In genomic region chr10:48552946-48553564, GRCh38 we compare ENCODE assay signal across 17 cellular contexts. TPM values are rescaled to one million over a fixed set of nuclear protein-coding genes. Genes with fewer than 3 reads are reported as not detected.
DNase-seq lines count a peak whose midpoint lies in the region; ATAC-seq lines count a peak whose summit lies in the region.
"Had no signal": no experiment of that assay in that cellular context is flagged by ENCODE, and none has a peak within 500 bp of the region (broad histone marks: within the 10 kb centered on the region; RNA-seq: fewer than 3 reads in every experiment).

No MANE protein-coding gene starts in this region.

- H3K23ac ChIP-seq in mesenchymal stem cell (ENCODE audit: low read length in 2 of 2) (no peak overlapping the region), mesendoderm (ENCODE audit: low read length) (no peak overlapping the region)

- H2AK5ac ChIP-seq in mesenchymal stem cell (ENCODE audit: low read length, severe bottlenecking) (no peak overlapping the region), mesendoderm (ENCODE audit: low read length) (no peak overlapping the region)

- peaks cover 2% of the 10 kb centered on the region for H3K4me1 ChIP-seq in mesenchymal stem cell (ENCODE audit: control insufficient read depth, insufficient read depth, low read depth, low read length)
- no peaks in the 10 kb centered on the region for H3K4me1 ChIP-seq in mesendoderm (ENCODE audit: control insufficient read depth, low read depth, low read length)

- no peak overlapping the region for H3K4me3 ChIP-seq in H7 (ENCODE audit: insufficient read depth, low read depth, low read length)
- no peak overlapping the region for H3K4me3 ChIP-seq in mesenchymal stem cell (ENCODE audit: insufficient read depth in 1 of 2, low read depth in 1 of 2, low read length in 2 of 2)
- no peak overlapping the region for H3K4me3 ChIP-seq in mesendoderm (ENCODE audit: low read length)

- no peak overlapping the region for H3K27ac ChIP-seq in mesenchymal stem cell (ENCODE audit: low read length, poor library complexity, severe bottlenecking)
- H3K27ac ChIP-seq in substantia nigra (ENCODE audit: low read depth, low read length, poor library complexity, severe bottlenecking): peak overlapping the region; percentile 77
- no peak overlapping the region for H3K27ac ChIP-seq in mesendoderm (ENCODE audit: low read depth, low read length)

- H2BK120ac ChIP-seq in mesenchymal stem cell (ENCODE audit: low read depth, low read length) (no peak overlapping the region), mesendoderm (ENCODE audit: low read depth, low read length) (no peak overlapping the region)

- peak; percentile 62 for DNase-seq in H7
- DNase-seq in activated CD8-positive, alpha-beta memory T cell treated with anti-CD3 and anti-CD28 coated beads, Interleukin-2, amount 50 U/mL, for 48 hours: peak; percentile 34
- no peak for DNase-seq in mesenchymal stem cell
- no peak for DNase-seq in substantia nigra (lab: John Stamatoyannopoulos, UW)
- DNase-seq in GM03348 (ENCODE audit: low spot score): no peak
- no peak for DNase-seq in mesendoderm
- DNase-seq: DND-41, Kasumi-1, NCI-H1092, NCI-H1436, NCI-H187 treated with DMSO at 0.1 percent for 48 hours, NCI-H2107, NCI-H446 treated with DMSO at 0.1 percent for 48 hours, NCI-H526 treated with DMSO at 0.1 percent for 48 hours, SHP77 had no signal

- ATAC-seq in GM21576 (IDR thresholded peaks at IDR 0.05; ENCODE audit: unreplicated experiment): no peak
- ATAC-seq: CD8-positive, alpha-beta T cell had no signal

- H3K9me3 ChIP-seq in mesenchymal stem cell (ENCODE audit: control insufficient read depth, low read length): no peaks in the 10 kb centered on the region

- H3K36me3 ChIP-seq in H7 (replicated peaks; ENCODE audit: control insufficient read depth, insufficient read depth, low read length) (no peaks in the 10 kb centered on the region), mesenchymal stem cell (ENCODE audit: control insufficient read depth in 1 of 2, insufficient read depth in 2 of 2, low read depth in 1 of 2, low read length in 2 of 2) (peaks cover 26 to 96% of the 10 kb centered on the region in 2 experiments), mesendoderm (ENCODE audit: control insufficient read depth, insufficient read depth, low read length) (no peaks in the 10 kb centered on the region)

- H3K4ac ChIP-seq in mesenchymal stem cell (ENCODE audit: low read depth in 1 of 2, low read length in 2 of 2) (no peak overlapping the region), mesendoderm (ENCODE audit: low read depth, low read length) (no peak overlapping the region)

- H4K8ac ChIP-seq in mesenchymal stem cell (ENCODE audit: low read length) (no peak overlapping the region), mesendoderm (ENCODE audit: low read depth, low read length) (no peak overlapping the region)

- no peak overlapping the region for H3K56ac ChIP-seq in mesendoderm (ENCODE audit: low read length)

- H2BK15ac ChIP-seq in mesenchymal stem cell (ENCODE audit: low read depth, poor library complexity, severe bottlenecking): no peak overlapping the region
- no peak overlapping the region for H2BK15ac ChIP-seq in mesendoderm (replicated peaks; ENCODE audit: low read depth)

- H4K91ac ChIP-seq in mesenchymal stem cell (ENCODE audit: low read length): no peak overlapping the region

- H4K5ac ChIP-seq in mesendoderm (ENCODE audit: low read length): no peak overlapping the region

- H3K79me1 ChIP-seq in mesenchymal stem cell (replicated peaks; ENCODE audit: low read length, poor library complexity, severe bottlenecking): peaks cover 10% of the 10 kb centered on the region
- no peaks in the 10 kb centered on the region for H3K79me1 ChIP-seq in mesendoderm (ENCODE audit: low read length)

- 94% methylated on average over 12 of the region's 13 CpGs for WGBS in mesenchymal stem cell
- no CpG with 5 or more reads among the region's 13 CpGs for WGBS in mesendoderm (ENCODE audit: extremely low coverage, insufficient coverage, low lambda C conversion rate)

- H3K27me3 ChIP-seq in H7 (ENCODE audit: control insufficient read depth, insufficient read depth, low read length) (no peaks in the 10 kb centered on the region), mesenchymal stem cell (ENCODE audit: control insufficient read depth in 1 of 2, insufficient read depth in 1 of 2, low read length in 2 of 2) (no peaks in the 10 kb centered on the region), mesendoderm (ENCODE audit: insufficient read depth, low read length, poor library complexity) (no peaks in the 10 kb centered on the region)

- H2BK5ac ChIP-seq in mesenchymal stem cell (ENCODE audit: low read depth, low read length, poor library complexity, severe bottlenecking): no peak overlapping the region
- no peak overlapping the region for H2BK5ac ChIP-seq in mesendoderm (ENCODE audit: low read length)

- no peak overlapping the region for H2BK12ac ChIP-seq in mesenchymal stem cell (ENCODE audit: low read length in 2 of 2)

- H3K79me2 ChIP-seq in mesendoderm (ENCODE audit: control insufficient read depth, insufficient read depth, low read length): no peaks in the 10 kb centered on the region

- no peak overlapping the region for H2AFZ ChIP-seq in mesenchymal stem cell (ENCODE audit: low read depth, low read length)

- H3K14ac ChIP-seq in mesenchymal stem cell (ENCODE audit: low read length in 2 of 2): no peak overlapping the region

- H3K4me2 ChIP-seq in mesenchymal stem cell (ENCODE audit: low read length, poor library complexity, severe bottlenecking) (no peak overlapping the region), mesendoderm (ENCODE audit: low read length) (no peak overlapping the region)

- H3K18ac ChIP-seq in mesenchymal stem cell (ENCODE audit: low read depth in 1 of 2, low read length in 2 of 2): no peak overlapping the region
- H3K18ac ChIP-seq in mesendoderm (ENCODE audit: low read length): no peak overlapping the region

- peak overlapping the region; percentile 18 for H3K9ac ChIP-seq in mesenchymal stem cell (ENCODE audit: low read length)
- no peak overlapping the region for H3K9ac ChIP-seq in mesendoderm (ENCODE audit: low read length)

RNA-seq across cellular contexts. Expression of gene ARHGAP22, which starts 51.8 kb away (rescaled TPM):
- total RNA-seq in H7 (2014; rRNA removed; shearing (Covaris generic)): 5.4 and 9.1 TPM in 2 replicates
- polyA plus RNA-seq in mesenchymal stem cell (2013, experiment 1 of 2): 14.3 TPM
- 14.4 TPM for polyA plus RNA-seq in mesenchymal stem cell (2013, experiment 2 of 2)
- 3.6 TPM for polyA plus RNA-seq in mesendoderm (2013, experiment 1 of 2)
- polyA plus RNA-seq in mesendoderm (2013, experiment 2 of 2): 3.5 TPM
- total RNA-seq: CD8-positive, alpha-beta T cell had no signal

Comparison
In these comparisons a context has a peak if more than half of its experiments do, and no peak if none do; other contexts are left out.
1. DNase-seq: peak in H7 (single experiment) and activated CD8-positive, alpha-beta memory T cell treated with anti-CD3 and anti-CD28 coated beads, Interleukin-2, amount 50 U/mL, for 48 hours (single experiment); none in mesenchymal stem cell (single experiment), substantia nigra (0 of 49), GM03348 (single experiment) and mesendoderm (single experiment).